In genomic region chr3:8659242-8659641, GRCh38 we compare ENCODE assay signal across 2 cellular contexts.
TF ChIP-seq lines count a peak whose summit lies in the region.

No MANE protein-coding gene starts in this region.

TF ChIP-seq in SK-N-SH, 30 proteins besides CTCF, POLR2A, EP300 and RAD21:
- TF ChIP-seq TEAD4 (IDR thresholded peaks at IDR 0.05; ENCODE audit: borderline replicate concordance, insufficient read depth) (no peak), ELF1 (IDR thresholded peaks at IDR 0.05) (no peak), RXRA (IDR thresholded peaks at IDR 0.05; ENCODE audit: borderline replicate concordance, low read depth) (no peak), FOXJ3 (CRISPR knock-in tag; IDR thresholded peaks at IDR 0.05) (no peak), FOSL2 (IDR thresholded peaks at IDR 0.05; ENCODE audit: borderline replicate concordance, low read depth) (no peak), NFIC (IDR thresholded peaks at IDR 0.05; ENCODE audit: borderline replicate concordance) (no peak), TCF12 (IDR thresholded peaks at IDR 0.05) (no peak), CHD2 (IDR thresholded peaks at IDR 0.05; ENCODE audit: low read length, partially characterized antibody) (no peak), POLR2AphosphoS5 (IDR thresholded peaks at IDR 0.05; ENCODE audit: low read depth, low read length) (no peak), NRF1 (IDR thresholded peaks at IDR 0.05; ENCODE audit: low read depth, low read length) (no peak), GATA2 (CRISPR knock-in tag; IDR thresholded peaks at IDR 0.05) (no peak), RFX5 (IDR thresholded peaks at IDR 0.05; ENCODE audit: low read length) (no peak), USF1 (IDR thresholded peaks at IDR 0.05; ENCODE audit: borderline replicate concordance, low read depth) (no peak), FOXM1 (IDR thresholded peaks at IDR 0.05; ENCODE audit: low read depth) (no peak), SMC3 (IDR thresholded peaks at IDR 0.05; ENCODE audit: low read depth, low read length) (no peak), PBX3 (IDR thresholded peaks at IDR 0.05) (no peak), MXI1 (IDR thresholded peaks at IDR 0.05; ENCODE audit: low read depth, low read length) (no peak), USF2 (IDR thresholded peaks at IDR 0.05; ENCODE audit: borderline replicate concordance, low read depth, low read length) (no peak)

TF ChIP-seq in SK-N-SH treated with all-trans-retinoic acid at 6 μM for 48 hours, 23 proteins besides CTCF, POLR2A, EP300 and RAD21:
- TF ChIP-seq TOX (CRISPR knock-in tag; IDR thresholded peaks at IDR 0.05; ENCODE audit: borderline replicate concordance) (no peak), SNAI2 (CRISPR knock-in tag; IDR thresholded peaks at IDR 0.05) (no peak), TCF4 (CRISPR knock-in tag; IDR thresholded peaks at IDR 0.05; ENCODE audit: borderline replicate concordance) (no peak), ZC3H10 (CRISPR knock-in tag; IDR thresholded peaks at IDR 0.05) (no peak), POU6F1 (CRISPR knock-in tag; IDR thresholded peaks at IDR 0.05; ENCODE audit: borderline replicate concordance, low read depth) (no peak), BACH2 (CRISPR knock-in tag; IDR thresholded peaks at IDR 0.05; ENCODE audit: borderline replicate concordance) (no peak), RARB (CRISPR knock-in tag; IDR thresholded peaks at IDR 0.05) (no peak), ZNF70 (CRISPR knock-in tag; IDR thresholded peaks at IDR 0.05) (no peak), ISL1 (CRISPR knock-in tag; IDR thresholded peaks at IDR 0.05) (no peak), ARNTL (CRISPR knock-in tag; IDR thresholded peaks at IDR 0.05; ENCODE audit: borderline replicate concordance, low read depth) (no peak), CREB5 (CRISPR knock-in tag; IDR thresholded peaks at IDR 0.05; ENCODE audit: low read depth) (no peak), ZFP30 (CRISPR knock-in tag; IDR thresholded peaks at IDR 0.05) (no peak), OSR1 (CRISPR knock-in tag; IDR thresholded peaks at IDR 0.05) (no peak), TSHZ2 (CRISPR knock-in tag; IDR thresholded peaks at IDR 0.05) (no peak), ZFP3 (CRISPR knock-in tag; IDR thresholded peaks at IDR 0.05) (no peak), ZNF8 (CRISPR knock-in tag; IDR thresholded peaks at IDR 0.05) (no peak), GLIS3 (CRISPR knock-in tag; IDR thresholded peaks at IDR 0.05) (no peak), CSDC2 (CRISPR knock-in tag; IDR thresholded peaks at IDR 0.05) (no peak), ESRRG (CRISPR knock-in tag; IDR thresholded peaks at IDR 0.05) (no peak)
